Comparison of ENCODE assay signal across 1 cellular context in genomic region chr9:77628864-77629263, GRCh38. TPM values are rescaled to one million over a fixed set of nuclear protein-coding genes. Genes with fewer than 3 reads are reported as not detected.
"Had no signal": no experiment of that assay in that cellular context is flagged by ENCODE, and none has a peak within 500 bp of the region (broad histone marks: within the 10 kb centered on the region; RNA-seq: fewer than 3 reads in every experiment).

No MANE protein-coding gene starts in this region.

RNA-seq across cellular contexts. Expression of gene GNA14, which starts 19.3 kb away (rescaled TPM):
- polyA plus RNA-seq: foreskin keratinocyte had no signal
